6 cellular contexts compared by ENCODE assay signal in the genomic region with DNA sequence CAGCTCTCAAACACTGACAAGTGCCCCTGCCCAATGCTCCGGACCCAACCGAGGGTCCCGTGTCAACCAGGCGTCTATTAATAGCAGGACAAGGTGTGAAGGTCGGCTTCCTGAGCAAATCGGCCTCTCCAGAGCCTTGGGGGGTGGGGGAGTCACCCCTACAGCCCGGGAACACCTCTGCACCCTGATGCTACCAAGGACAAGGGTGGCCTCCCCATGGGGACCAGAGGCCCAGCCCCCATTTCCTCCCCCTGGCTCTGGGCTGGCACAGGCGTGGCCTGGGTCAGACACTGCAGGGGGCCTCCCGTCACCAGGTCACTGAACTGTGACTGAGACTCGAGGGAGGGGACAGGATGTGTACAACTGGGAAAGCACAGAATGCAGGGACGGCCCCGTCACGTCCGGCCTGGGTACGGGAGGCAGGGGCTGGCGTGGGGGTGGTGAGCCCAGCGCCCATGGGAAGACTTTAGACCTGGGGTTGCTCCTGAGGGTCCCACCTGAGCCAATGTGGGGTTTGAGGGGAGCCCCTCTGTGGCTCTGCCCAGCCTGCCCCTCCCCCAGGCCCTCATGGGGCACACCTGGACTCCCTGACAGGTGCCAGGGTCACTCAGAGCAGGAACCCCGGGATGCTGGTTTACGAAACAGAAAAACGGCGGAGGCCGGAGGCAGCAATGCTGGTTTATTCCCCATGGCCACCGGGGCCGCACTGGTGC. TPM values are rescaled to one million over a fixed set of nuclear protein-coding genes. Genes with fewer than 3 reads are reported as not detected.
DNase-seq lines count a peak whose midpoint lies in the region; ATAC-seq and TF ChIP-seq lines count a peak whose summit lies in the region.

No MANE protein-coding gene starts in this region.

- peaks cover 34% of the 10 kb centered on the region for H3K36me3 ChIP-seq in GM06990 (ENCODE audit: control insufficient read depth, insufficient read depth, low read length)

- H3K4me3 ChIP-seq in GM06990 (replicated peaks; ENCODE audit: low read depth, low read length): peak overlapping the region; percentile 95
- peak overlapping the region; percentile 61 for H3K4me3 ChIP-seq in WI38 (ENCODE audit: low read depth, low read length)
- peak overlapping the region; percentile 77 for H3K4me3 ChIP-seq in fibroblast of the aortic adventitia (ENCODE audit: low read depth, low read length)

- ATAC-seq in HG02885 (IDR thresholded peaks at IDR 0.05; ENCODE audit: poor library complexity, unreplicated experiment): peak; percentile 77

- TF ChIP-seq CTCF in GM06990 (IDR thresholded peaks at IDR 0.05; ENCODE audit: insufficient read depth, low read length, poor library complexity, severe bottlenecking): no peak
- TF ChIP-seq CTCF in WI38 (IDR thresholded peaks at IDR 0.05; ENCODE audit: low read depth, low read length): no peak
- no peak for TF ChIP-seq CTCF in fibroblast of the aortic adventitia (IDR thresholded peaks at IDR 0.05; ENCODE audit: insufficient read depth, low read length)

- DNase-seq in GM06990 (ENCODE audit: extremely low read depth, insufficient read length) (peak; percentile 92), fibroblast of the aortic adventitia (ENCODE audit: low read depth) (no peak), Ammon's horn (ENCODE audit: low spot score) (no peak)
- peak; percentile 49 for DNase-seq in stimulated activated CD4-positive, alpha-beta T cell treated with anti-CD3 and anti-CD28 coated beads, Interleukin-2, amount 100 ng/mL, for 4 hours (ENCODE audit: low read depth)

- H3K27me3 ChIP-seq in GM06990 (replicated peaks; ENCODE audit: control insufficient read depth, insufficient read depth, low read length): no peaks in the 10 kb centered on the region

RNA-seq across cellular contexts. Expression of a gene that starts 0.6 kb away (rescaled TPM):
- 41.5 and 98.0 TPM in 2 replicates for total RNA-seq in fibroblast of the aortic adventitia (ENCODE audit: low replicate concordance)

RNA-seq across cellular contexts. Expression of a gene that starts 11.5 kb away (rescaled TPM):
- 24.4 and 97.4 TPM in 2 replicates for total RNA-seq in fibroblast of the aortic adventitia (ENCODE audit: low replicate concordance)

RNA-seq across cellular contexts. Expression of a gene that starts 13.1 kb away (rescaled TPM):
- total RNA-seq in fibroblast of the aortic adventitia (ENCODE audit: low replicate concordance): not detected in 2 replicates

RNA-seq across cellular contexts. Expression of a gene that starts 34.9 kb away (rescaled TPM):
- not detected in 2 replicates for total RNA-seq in fibroblast of the aortic adventitia (ENCODE audit: low replicate concordance)

RNA-seq across cellular contexts. Expression of a gene that starts 54.8 kb away (rescaled TPM):
- total RNA-seq in fibroblast of the aortic adventitia (ENCODE audit: low replicate concordance): 10.2 and 14.1 TPM in 2 replicates

Comparison
In these comparisons a context has a peak if more than half of its experiments do, and no peak if none do; other contexts are left out.
1. DNase-seq: peak in GM06990 (single experiment) and stimulated activated CD4-positive, alpha-beta T cell treated with anti-CD3 and anti-CD28 coated beads, Interleukin-2, amount 100 ng/mL, for 4 hours (single experiment); none in fibroblast of the aortic adventitia (single experiment) and Ammon's horn (single experiment).
2. Peak in every context shown above with its lines, with median percentiles within 50 percentile points of each other: H3K4me3 ChIP-seq.